ENCODE assay signal across 9 cellular contexts in the genomic region with DNA sequence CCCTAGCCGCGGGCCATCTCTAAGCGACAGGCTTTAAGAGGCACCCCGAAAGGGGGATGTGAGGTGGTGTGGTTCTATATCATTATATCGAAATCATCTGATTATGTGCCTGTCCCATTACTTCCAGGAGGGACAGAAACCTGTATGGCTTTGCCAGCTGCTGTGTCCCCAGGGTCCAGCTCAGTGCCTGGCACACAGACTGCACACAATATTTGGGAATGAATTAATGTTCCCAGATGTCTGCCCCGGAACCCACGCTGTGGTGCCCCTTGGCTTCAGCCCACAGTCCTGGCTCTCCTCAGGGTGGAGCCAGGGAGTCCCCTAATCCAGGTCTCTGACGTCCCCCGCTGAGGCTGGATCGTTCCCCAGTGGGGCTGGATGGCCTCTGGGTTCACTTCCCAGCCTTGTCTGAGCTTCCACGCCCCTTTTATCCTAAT. TPM values are rescaled to one million over a fixed set of nuclear protein-coding genes. Genes with fewer than 3 reads are reported as not detected.
A peak's percentile ranks its signal among the peaks of the same experiment; 100 is the strongest.
DNase-seq lines count a peak whose midpoint lies in the region; ATAC-seq, FAIRE-seq and TF ChIP-seq lines count a peak whose summit lies in the region.
"Had no signal": no experiment of that assay in that cellular context is flagged by ENCODE, and none has a peak within 500 bp of the region (broad histone marks: within the 10 kb centered on the region; RNA-seq: fewer than 3 reads in every experiment).

No MANE protein-coding gene starts in this region.

- no peak for TF ChIP-seq CTCF in OCI-LY3 (IDR thresholded peaks at IDR 0.05; ENCODE audit: low read depth, low read length)
- TF ChIP-seq CTCF in heart left ventricle (IDR thresholded peaks at IDR 0.05), result no peak
- TF ChIP-seq CTCF in pancreas (IDR thresholded peaks at IDR 0.05), result no peak
- TF ChIP-seq CTCF in endothelial cell (IDR thresholded peaks at IDR 0.05; ENCODE audit: unreplicated experiment), result no peak

- peaks cover 3% of the 10 kb centered on the region for H3K36me3 Mint-ChIP-seq in endothelial cell (ENCODE audit: low read depth, unreplicated experiment)

- H3K4me1 ChIP-seq in OCI-LY3 (ENCODE audit: low read length) (peaks cover 5% of the 10 kb centered on the region), heart left ventricle (peaks cover 0 to 20% (median 11%) of the 10 kb centered on the region in 12 donors), pancreas (peaks cover 9 to 21% (median 14%) of the 10 kb centered on the region in 3 donors)

- H3K9ac ChIP-seq in OCI-LY3 (ENCODE audit: low read length), result no peak overlapping the region

- H3K79me2 ChIP-seq in OCI-LY3 (ENCODE audit: low read length), result no peaks in the 10 kb centered on the region

- TF ChIP-seq POLR2A in heart left ventricle (IDR thresholded peaks at IDR 0.05), result no peak

- H3K9me3 ChIP-seq in OCI-LY3 (ENCODE audit: insufficient read depth, low read length), result no peaks in the 10 kb centered on the region
- H3K9me3 ChIP-seq in heart left ventricle, result no peaks in the 10 kb centered on the region
- no peaks in the 10 kb centered on the region for H3K9me3 ChIP-seq in pancreas

- H3K27ac ChIP-seq in OCI-LY3 (ENCODE audit: low read length) (no peak overlapping the region), heart left ventricle (no peak overlapping the region), pancreas (no peak overlapping the region)

- peak overlapping the region; percentile 8; the same call in 1 of the 2 replicates for H2AFZ ChIP-seq in OCI-LY3 (ENCODE audit: low read depth, low read length)

- H3K4me1 Mint-ChIP-seq in endothelial cell (ENCODE audit: unreplicated experiment), result peaks cover 3% of the 10 kb centered on the region

- no peak overlapping the region for H3K4me3 Mint-ChIP-seq in endothelial cell (ENCODE audit: unreplicated experiment)

- H3K27me3 ChIP-seq in OCI-LY3 (ENCODE audit: low read depth, low read length) (peaks cover 25% of the 10 kb centered on the region), heart left ventricle (peaks cover 0 to 17% (median 0%) of the 10 kb centered on the region in 9 donors), pancreas (no peaks in the 10 kb centered on the region)

- DNase-seq in ELR (ENCODE audit: low read depth), result peak; percentile 39
- no peak for DNase-seq in heart left ventricle
- DNase-seq in pancreas, result peak in 1 of 6 donors; percentile 71
- DNase-seq in endothelial cell (ENCODE audit: low spot score), result no peak
- no peak for DNase-seq in superior temporal gyrus (ENCODE audit: extremely low spot score)
- DNase-seq in activated CD8-positive, alpha-beta memory T cell treated with anti-CD3 and anti-CD28 coated beads, Interleukin-2, amount 50 U/mL, for 48 hours, result no peak

- peaks cover 5% of the 10 kb centered on the region for H3K27me3 Mint-ChIP-seq in endothelial cell (ENCODE audit: unreplicated experiment)

- no peaks in the 10 kb centered on the region for H3K9me3 Mint-ChIP-seq in endothelial cell (ENCODE audit: unreplicated experiment)
- H3K9me3 Mint-ChIP-seq: central memory CD8-positive, alpha-beta T cell had no signal

- FAIRE-seq in pancreas (lab: Jason Lieb, UNC), result no peak

- no peak overlapping the region for H3K27ac Mint-ChIP-seq in endothelial cell (ENCODE audit: unreplicated experiment)

- peak; percentile 13 to 23 (median 16) for ATAC-seq in heart left ventricle
- peak; percentile 24 to 49 (median 43) for ATAC-seq in pancreas
- ATAC-seq in HG02610 (IDR thresholded peaks at IDR 0.05; ENCODE audit: unreplicated experiment), result no peak

- H3K4me3 ChIP-seq in OCI-LY3 (ENCODE audit: low read length) (peak overlapping the region; percentile 67), heart left ventricle (peak overlapping the region in 5 of 12 donors; percentile 23 to 45 (median 33)), pancreas (peak overlapping the region in 1 of 4 donors; percentile 33)

- intact Hi-C loops in heart left ventricle (cut with DNase I) (loop anchor here (1.0 to 10.0 kb wide), 19 partner anchors 120 to 463 kb away; a partner anchor contains a TSS), pancreas (cut with DNase I) (loop anchor here in 1 of 3 donors (5.0 to 10.0 kb wide), 2 partner anchors 213 to 455 kb away; no protein-coding TSS in a partner anchor)

- no peaks in the 10 kb centered on the region for H3K36me3 ChIP-seq in OCI-LY3 (replicated peaks; ENCODE audit: low read depth, low read length)
- H3K36me3 ChIP-seq in heart left ventricle, result no peaks in the 10 kb centered on the region
- H3K36me3 ChIP-seq in pancreas, result no peaks in the 10 kb centered on the region

- H3K4me2 ChIP-seq in OCI-LY3 (ENCODE audit: low read length), result peak overlapping the region; percentile 61

- no peaks in the 10 kb centered on the region for H4K20me1 ChIP-seq in OCI-LY3 (ENCODE audit: insufficient read depth, low read length)

- 16 to 29% (median 19%) methylated on average over 9 to 11 of the region's 11 CpGs for WGBS in heart left ventricle, 4 donors
- 25 to 26% methylated on average over 11 of the region's 11 CpGs for WGBS in pancreas, 2 donors

RNA-seq across cellular contexts. Expression of a gene that starts 8.9 kb away (rescaled TPM):
- total RNA-seq in heart left ventricle (100 to 1,000 TPM in 1 of 9 donors, 10 to 100 TPM in 8; 48.3 to 132 (median 57.2) TPM), pancreas (100 to 1,000 TPM in 2 of 6 donors, 10 to 100 TPM in 4; 41.2 to 122 (median 76.1) TPM), endothelial cell (ENCODE audit: unreplicated experiment) (165 TPM)
- polyA plus RNA-seq in heart left ventricle (10 to 100 TPM; 64.4 to 98.4 TPM), pancreas (10 to 100 TPM; 44.7 to 62.0 TPM)

RNA-seq across cellular contexts. Expression of a gene that starts 51.0 kb away (rescaled TPM):
- total RNA-seq in heart left ventricle (10 to 100 TPM; 36.4 to 49.0 (median 40.3) TPM), pancreas (10 to 100 TPM; 19.6 to 37.0 (median 23.4) TPM), endothelial cell (ENCODE audit: unreplicated experiment) (46.8 TPM)
- polyA plus RNA-seq in heart left ventricle (10 to 100 TPM in 1 of 2 donors, 1 to 10 TPM in 1; 6.0 to 21.8 TPM), pancreas (1 to 10 TPM; 5.7 to 8.2 TPM)
